ENCODE assay signal across 24 cellular contexts in the genomic region with DNA sequence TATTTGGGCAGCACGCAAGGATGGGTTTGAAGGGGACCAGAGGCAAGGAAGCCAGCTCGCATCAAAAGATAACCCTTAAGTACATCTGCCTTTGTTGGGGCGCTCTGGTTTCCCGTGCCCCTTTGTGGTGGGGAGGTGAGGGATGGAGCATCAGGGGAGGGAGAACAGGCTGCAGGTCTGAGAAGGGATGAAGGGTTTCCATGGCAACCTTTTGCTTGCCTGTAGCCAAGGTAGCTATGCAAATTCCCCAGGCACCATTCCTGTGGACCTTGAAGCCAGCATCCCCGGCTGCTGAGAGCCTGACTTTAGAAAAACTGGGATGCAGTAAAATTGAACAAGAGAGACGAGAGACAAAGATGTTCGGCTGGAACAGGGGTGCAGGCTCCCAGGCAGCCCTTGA.
"Had no signal": no experiment of that assay in that cellular context is flagged by ENCODE, and none has a peak within 500 bp of the region (broad histone marks: within the 10 kb centered on the region; RNA-seq: fewer than 3 reads in every experiment).

No MANE protein-coding gene starts in this region.

- DNase-seq: activated CD4-positive, alpha-beta memory T cell treated with anti-CD3 and anti-CD28 coated beads, Interleukin-2, amount 10 ng/mL, durations not matched to agents 7 days and 5 days; activated CD4-positive, alpha-beta T cell treated with anti-CD3 and anti-CD28 coated beads for 1 hour; activated CD4-positive, alpha-beta T cell treated with anti-CD3 and anti-CD28 coated beads, Interleukin-2, amount 10 ng/mL, durations not matched to agents 7 days and 5 days; activated gamma-delta T cell treated with Interleukin-2 at 50 U/mL for 16 hours; activated naive CD4-positive, alpha-beta T cell treated with anti-CD3 and anti-CD28 coated beads, Interleukin-2, amount 50 U/mL, for 16 hours; activated T-cell treated with anti-CD3 and anti-CD28 coated beads, Interleukin-2, amount 50 U/mL, for 4 hours; amniotic stem cell; dermis blood vessel endothelial cell; effector CD4-positive, alpha-beta T cell; foreskin keratinocyte; left cardiac atrium; left ventricle myocardium superior; nephron progenitor cell; nucleus accumbens; pancreas; retina; stimulated activated CD4-positive, alpha-beta T cell treated with anti-CD3 and anti-CD28 coated beads, Interleukin-12 subunit alpha, Interleukin-12 subunit beta, amount 100 ng/mL, for 4 hours; stimulated activated CD4-positive, alpha-beta T cell treated with anti-CD3 and anti-CD28 coated beads, Interleukin-4, amount 100 ng/mL, for 1 hour; stimulated activated naive CD8-positive, alpha-beta T cell treated with anti-CD3 and anti-CD28 coated beads, Interleukin-15, Interleukin-2, amounts not matched to agents 100 U/mL and 50 U/mL, for 24 hours; uterus had no signal

- H3K36me3 ChIP-seq: esophagus muscularis mucosa, pancreas, prostate gland, thoracic aorta, uterus had no signal

- H3K27me3 ChIP-seq: foreskin keratinocyte, uterus had no signal

- H3K9me3 ChIP-seq: pancreas, prostate gland, thoracic aorta, uterus had no signal

- H3K4me1 ChIP-seq: esophagus muscularis mucosa, foreskin keratinocyte, pancreas, prostate gland, uterus had no signal

- H3K27ac ChIP-seq: esophagus muscularis mucosa, foreskin keratinocyte, pancreas, prostate gland, skin epidermis, thoracic aorta, uterus had no signal

- H3K4me3 ChIP-seq: esophagus muscularis mucosa, pancreas, prostate gland, skin epidermis, thoracic aorta, uterus had no signal
